ENCODE assay signal across 2 cellular contexts in the genomic region with DNA sequence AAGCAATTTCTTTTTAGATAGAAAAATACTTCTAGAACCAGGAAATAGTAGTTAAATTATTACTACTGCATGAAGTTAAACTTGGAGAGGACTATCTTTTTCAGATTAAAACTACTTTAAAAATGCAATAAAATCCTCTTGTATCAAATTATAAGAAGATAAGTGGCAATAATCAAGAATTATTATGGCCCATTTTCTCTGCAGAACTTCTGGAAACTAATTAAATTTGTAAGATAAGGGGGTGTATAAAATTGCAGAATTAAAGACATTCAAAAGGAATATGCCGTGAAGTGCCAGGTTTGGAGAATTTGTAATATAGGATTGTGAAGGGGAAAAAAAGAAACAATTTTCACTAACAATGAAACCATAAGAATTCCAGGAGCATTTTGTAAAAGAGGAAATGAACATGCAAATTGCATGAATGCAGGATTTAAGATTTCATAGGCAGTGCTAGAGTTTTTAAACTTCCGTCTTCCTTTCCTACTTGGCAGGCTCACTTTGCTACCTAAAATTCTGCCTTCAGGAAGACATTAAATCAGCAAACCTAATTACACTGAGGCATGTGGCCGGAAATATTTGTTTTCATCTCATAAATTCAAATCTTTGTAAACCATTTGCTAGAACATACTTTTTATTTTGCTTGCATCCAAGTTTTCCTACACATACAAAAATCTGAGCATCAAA.
TF ChIP-seq lines count a peak whose summit lies in the region.

No MANE protein-coding gene starts in this region.

TF ChIP-seq in SK-N-SH treated with all-trans-retinoic acid at 6 μM for 48 hours, 23 proteins besides CTCF, POLR2A, EP300 and RAD21 (continued from another document):
- TF ChIP-seq, protein P1, sequence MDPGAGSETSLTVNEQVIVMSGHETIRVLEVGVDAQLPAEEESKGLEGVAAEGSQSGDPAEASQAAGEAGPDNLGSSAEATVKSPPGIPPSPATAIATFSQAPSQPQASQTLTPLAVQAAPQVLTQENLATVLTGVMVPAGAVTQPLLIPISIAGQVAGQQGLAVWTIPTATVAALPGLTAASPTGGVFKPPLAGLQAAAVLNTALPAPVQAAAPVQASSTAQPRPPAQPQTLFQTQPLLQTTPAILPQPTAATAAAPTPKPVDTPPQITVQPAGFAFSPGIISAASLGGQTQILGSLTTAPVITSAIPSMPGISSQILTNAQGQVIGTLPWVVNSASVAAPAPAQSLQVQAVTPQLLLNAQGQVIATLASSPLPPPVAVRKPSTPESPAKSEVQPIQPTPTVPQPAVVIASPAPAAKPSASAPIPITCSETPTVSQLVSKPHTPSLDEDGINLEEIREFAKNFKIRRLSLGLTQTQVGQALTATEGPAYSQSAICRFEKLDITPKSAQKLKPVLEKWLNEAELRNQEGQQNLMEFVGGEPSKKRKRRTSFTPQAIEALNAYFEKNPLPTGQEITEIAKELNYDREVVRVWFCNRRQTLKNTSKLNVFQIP (CRISPR knock-in tag; IDR thresholded peaks at IDR 0.05; ENCODE audit: borderline replicate concordance, low read depth), result no peak
- TF ChIP-seq RARB (CRISPR knock-in tag; IDR thresholded peaks at IDR 0.05) (no peak), TOX (CRISPR knock-in tag; IDR thresholded peaks at IDR 0.05; ENCODE audit: borderline replicate concordance) (no peak), ARNTL (CRISPR knock-in tag; IDR thresholded peaks at IDR 0.05; ENCODE audit: borderline replicate concordance, low read depth) (no peak), PPARA (CRISPR knock-in tag; IDR thresholded peaks at IDR 0.05; ENCODE audit: borderline replicate concordance) (no peak), ZNF8 (CRISPR knock-in tag; IDR thresholded peaks at IDR 0.05) (0 out of 2 replicates have a peak, but pooled peaks have one; percentile 3), TCF4 (CRISPR knock-in tag; IDR thresholded peaks at IDR 0.05; ENCODE audit: borderline replicate concordance) (peak; percentile 72), ZFP30 (CRISPR knock-in tag; IDR thresholded peaks at IDR 0.05) (no peak), ESRRG (CRISPR knock-in tag; IDR thresholded peaks at IDR 0.05) (no peak), ZFP3 (CRISPR knock-in tag; IDR thresholded peaks at IDR 0.05) (no peak), ISL1 (CRISPR knock-in tag; IDR thresholded peaks at IDR 0.05) (peak; percentile 76), ZNF70 (CRISPR knock-in tag; IDR thresholded peaks at IDR 0.05) (no peak), BACH2 (CRISPR knock-in tag; IDR thresholded peaks at IDR 0.05; ENCODE audit: borderline replicate concordance) (no peak), ZC3H10 (CRISPR knock-in tag; IDR thresholded peaks at IDR 0.05) (no peak), CSDC2 (CRISPR knock-in tag; IDR thresholded peaks at IDR 0.05) (no peak), SNAI2 (CRISPR knock-in tag; IDR thresholded peaks at IDR 0.05) (no peak), OSR1 (CRISPR knock-in tag; IDR thresholded peaks at IDR 0.05) (no peak)
- TF ChIP-seq, protein P2, sequence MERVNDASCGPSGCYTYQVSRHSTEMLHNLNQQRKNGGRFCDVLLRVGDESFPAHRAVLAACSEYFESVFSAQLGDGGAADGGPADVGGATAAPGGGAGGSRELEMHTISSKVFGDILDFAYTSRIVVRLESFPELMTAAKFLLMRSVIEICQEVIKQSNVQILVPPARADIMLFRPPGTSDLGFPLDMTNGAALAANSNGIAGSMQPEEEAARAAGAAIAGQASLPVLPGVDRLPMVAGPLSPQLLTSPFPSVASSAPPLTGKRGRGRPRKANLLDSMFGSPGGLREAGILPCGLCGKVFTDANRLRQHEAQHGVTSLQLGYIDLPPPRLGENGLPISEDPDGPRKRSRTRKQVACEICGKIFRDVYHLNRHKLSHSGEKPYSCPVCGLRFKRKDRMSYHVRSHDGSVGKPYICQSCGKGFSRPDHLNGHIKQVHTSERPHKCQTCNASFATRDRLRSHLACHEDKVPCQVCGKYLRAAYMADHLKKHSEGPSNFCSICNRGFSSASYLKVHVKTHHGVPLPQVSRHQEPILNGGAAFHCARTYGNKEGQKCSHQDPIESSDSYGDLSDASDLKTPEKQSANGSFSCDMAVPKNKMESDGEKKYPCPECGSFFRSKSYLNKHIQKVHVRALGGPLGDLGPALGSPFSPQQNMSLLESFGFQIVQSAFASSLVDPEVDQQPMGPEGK (CRISPR knock-in tag; IDR thresholded peaks at IDR 0.05; ENCODE audit: borderline replicate concordance), result no peak
- TF ChIP-seq, protein P3, sequence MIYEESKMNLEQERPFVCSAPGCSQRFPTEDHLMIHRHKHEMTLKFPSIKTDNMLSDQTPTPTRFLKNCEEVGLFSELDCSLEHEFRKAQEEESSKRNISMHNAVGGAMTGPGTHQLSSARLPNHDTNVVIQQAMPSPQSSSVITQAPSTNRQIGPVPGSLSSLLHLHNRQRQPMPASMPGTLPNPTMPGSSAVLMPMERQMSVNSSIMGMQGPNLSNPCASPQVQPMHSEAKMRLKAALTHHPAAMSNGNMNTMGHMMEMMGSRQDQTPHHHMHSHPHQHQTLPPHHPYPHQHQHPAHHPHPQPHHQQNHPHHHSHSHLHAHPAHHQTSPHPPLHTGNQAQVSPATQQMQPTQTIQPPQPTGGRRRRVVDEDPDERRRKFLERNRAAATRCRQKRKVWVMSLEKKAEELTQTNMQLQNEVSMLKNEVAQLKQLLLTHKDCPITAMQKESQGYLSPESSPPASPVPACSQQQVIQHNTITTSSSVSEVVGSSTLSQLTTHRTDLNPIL (CRISPR knock-in tag; IDR thresholded peaks at IDR 0.05; ENCODE audit: low read depth), result no peak
- TF ChIP-seq, protein P4, sequence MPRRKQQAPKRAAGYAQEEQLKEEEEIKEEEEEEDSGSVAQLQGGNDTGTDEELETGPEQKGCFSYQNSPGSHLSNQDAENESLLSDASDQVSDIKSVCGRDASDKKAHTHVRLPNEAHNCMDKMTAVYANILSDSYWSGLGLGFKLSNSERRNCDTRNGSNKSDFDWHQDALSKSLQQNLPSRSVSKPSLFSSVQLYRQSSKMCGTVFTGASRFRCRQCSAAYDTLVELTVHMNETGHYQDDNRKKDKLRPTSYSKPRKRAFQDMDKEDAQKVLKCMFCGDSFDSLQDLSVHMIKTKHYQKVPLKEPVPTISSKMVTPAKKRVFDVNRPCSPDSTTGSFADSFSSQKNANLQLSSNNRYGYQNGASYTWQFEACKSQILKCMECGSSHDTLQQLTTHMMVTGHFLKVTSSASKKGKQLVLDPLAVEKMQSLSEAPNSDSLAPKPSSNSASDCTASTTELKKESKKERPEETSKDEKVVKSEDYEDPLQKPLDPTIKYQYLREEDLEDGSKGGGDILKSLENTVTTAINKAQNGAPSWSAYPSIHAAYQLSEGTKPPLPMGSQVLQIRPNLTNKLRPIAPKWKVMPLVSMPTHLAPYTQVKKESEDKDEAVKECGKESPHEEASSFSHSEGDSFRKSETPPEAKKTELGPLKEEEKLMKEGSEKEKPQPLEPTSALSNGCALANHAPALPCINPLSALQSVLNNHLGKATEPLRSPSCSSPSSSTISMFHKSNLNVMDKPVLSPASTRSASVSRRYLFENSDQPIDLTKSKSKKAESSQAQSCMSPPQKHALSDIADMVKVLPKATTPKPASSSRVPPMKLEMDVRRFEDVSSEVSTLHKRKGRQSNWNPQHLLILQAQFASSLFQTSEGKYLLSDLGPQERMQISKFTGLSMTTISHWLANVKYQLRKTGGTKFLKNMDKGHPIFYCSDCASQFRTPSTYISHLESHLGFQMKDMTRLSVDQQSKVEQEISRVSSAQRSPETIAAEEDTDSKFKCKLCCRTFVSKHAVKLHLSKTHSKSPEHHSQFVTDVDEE (CRISPR knock-in tag; IDR thresholded peaks at IDR 0.05), result no peak; the same call in 1 of the 2 replicates

TF ChIP-seq in SK-N-SH, 30 proteins besides CTCF, POLR2A, EP300 and RAD21:
- TF ChIP-seq, protein P5, sequence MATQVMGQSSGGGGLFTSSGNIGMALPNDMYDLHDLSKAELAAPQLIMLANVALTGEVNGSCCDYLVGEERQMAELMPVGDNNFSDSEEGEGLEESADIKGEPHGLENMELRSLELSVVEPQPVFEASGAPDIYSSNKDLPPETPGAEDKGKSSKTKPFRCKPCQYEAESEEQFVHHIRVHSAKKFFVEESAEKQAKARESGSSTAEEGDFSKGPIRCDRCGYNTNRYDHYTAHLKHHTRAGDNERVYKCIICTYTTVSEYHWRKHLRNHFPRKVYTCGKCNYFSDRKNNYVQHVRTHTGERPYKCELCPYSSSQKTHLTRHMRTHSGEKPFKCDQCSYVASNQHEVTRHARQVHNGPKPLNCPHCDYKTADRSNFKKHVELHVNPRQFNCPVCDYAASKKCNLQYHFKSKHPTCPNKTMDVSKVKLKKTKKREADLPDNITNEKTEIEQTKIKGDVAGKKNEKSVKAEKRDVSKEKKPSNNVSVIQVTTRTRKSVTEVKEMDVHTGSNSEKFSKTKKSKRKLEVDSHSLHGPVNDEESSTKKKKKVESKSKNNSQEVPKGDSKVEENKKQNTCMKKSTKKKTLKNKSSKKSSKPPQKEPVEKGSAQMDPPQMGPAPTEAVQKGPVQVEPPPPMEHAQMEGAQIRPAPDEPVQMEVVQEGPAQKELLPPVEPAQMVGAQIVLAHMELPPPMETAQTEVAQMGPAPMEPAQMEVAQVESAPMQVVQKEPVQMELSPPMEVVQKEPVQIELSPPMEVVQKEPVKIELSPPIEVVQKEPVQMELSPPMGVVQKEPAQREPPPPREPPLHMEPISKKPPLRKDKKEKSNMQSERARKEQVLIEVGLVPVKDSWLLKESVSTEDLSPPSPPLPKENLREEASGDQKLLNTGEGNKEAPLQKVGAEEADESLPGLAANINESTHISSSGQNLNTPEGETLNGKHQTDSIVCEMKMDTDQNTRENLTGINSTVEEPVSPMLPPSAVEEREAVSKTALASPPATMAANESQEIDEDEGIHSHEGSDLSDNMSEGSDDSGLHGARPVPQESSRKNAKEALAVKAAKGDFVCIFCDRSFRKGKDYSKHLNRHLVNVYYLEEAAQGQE (IDR thresholded peaks at IDR 0.05; ENCODE audit: low read depth, low read length), result no peak
- TF ChIP-seq SIN3A (IDR thresholded peaks at IDR 0.05; ENCODE audit: borderline replicate concordance, low read depth, low read length), result no peak
- TF ChIP-seq, protein P6, sequence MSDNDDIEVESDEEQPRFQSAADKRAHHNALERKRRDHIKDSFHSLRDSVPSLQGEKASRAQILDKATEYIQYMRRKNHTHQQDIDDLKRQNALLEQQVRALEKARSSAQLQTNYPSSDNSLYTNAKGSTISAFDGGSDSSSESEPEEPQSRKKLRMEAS (IDR thresholded peaks at IDR 0.05; ENCODE audit: low read depth), result no peak
